1 cellular context compared by ENCODE assay signal in genomic region chr3:76661527-76662250, GRCh38.
TF ChIP-seq lines count a peak whose summit lies in the region.

No MANE protein-coding gene starts in this region.

TF ChIP-seq in WTC11, 78 proteins besides CTCF, POLR2A, EP300 and RAD21 (continued from another document):
- TF ChIP-seq USF1 (CRISPR knock-in tag; IDR thresholded peaks at IDR 0.05) (0 out of 2 replicates have a peak, but pooled peaks have one; percentile 53), RELA (CRISPR knock-in tag; IDR thresholded peaks at IDR 0.05; ENCODE audit: borderline replicate concordance) (no peak), JAZF1 (CRISPR knock-in tag; IDR thresholded peaks at IDR 0.05) (no peak), ZNF396 (CRISPR knock-in tag; IDR thresholded peaks at IDR 0.05; ENCODE audit: borderline replicate concordance) (no peak)
- TF ChIP-seq, protein P1, sequence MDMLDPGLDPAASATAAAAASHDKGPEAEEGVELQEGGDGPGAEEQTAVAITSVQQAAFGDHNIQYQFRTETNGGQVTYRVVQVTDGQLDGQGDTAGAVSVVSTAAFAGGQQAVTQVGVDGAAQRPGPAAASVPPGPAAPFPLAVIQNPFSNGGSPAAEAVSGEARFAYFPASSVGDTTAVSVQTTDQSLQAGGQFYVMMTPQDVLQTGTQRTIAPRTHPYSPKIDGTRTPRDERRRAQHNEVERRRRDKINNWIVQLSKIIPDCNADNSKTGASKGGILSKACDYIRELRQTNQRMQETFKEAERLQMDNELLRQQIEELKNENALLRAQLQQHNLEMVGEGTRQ (CRISPR knock-in tag; IDR thresholded peaks at IDR 0.05), result peak; percentile 49; the same call in 1 of the 2 replicates
